Comparison of ENCODE assay signal across 20 cellular contexts in the genomic region with DNA sequence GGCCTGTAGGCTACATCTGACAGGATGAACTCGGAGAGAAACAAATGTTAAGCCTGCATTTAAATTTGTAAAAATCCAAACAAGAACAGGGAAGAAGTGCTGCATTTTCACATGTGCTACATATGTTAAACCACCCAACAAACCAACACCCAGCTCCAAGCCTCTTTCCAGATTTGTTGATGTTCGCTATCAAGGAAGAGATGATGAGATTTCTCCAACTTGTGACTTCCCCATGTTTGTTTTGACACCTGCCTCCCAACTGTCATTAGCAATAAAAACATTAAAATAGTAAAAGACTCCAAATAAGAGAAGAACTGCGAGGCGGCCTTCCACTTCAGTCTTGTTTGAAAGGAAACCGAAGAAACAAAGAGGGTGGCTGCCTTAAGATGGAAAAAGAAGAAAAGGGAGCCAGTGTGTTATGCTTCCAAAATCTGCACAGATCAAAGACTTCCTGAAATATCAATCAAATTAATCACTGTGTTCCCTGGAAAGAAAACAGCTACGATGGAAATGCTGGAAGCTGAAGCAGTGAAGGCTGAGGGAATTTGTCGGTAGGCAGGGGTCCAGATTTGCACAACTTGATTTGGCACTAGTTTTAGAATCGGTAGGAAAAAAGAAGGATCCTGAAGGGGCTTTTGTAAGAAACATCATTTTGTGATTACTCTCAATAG. TPM values are rescaled to one million over a fixed set of nuclear protein-coding genes. Genes with fewer than 3 reads are reported as not detected.
DNase-seq lines count a peak whose midpoint lies in the region; ATAC-seq, FAIRE-seq and TF ChIP-seq lines count a peak whose summit lies in the region.
"Had no signal": no experiment of that assay in that cellular context is flagged by ENCODE, and none has a peak within 500 bp of the region (broad histone marks: within the 10 kb centered on the region; RNA-seq: fewer than 3 reads in every experiment).

No MANE protein-coding gene starts in this region.

- peak overlapping the region; percentile 83 for H3K27ac Mint-ChIP-seq in neural crest cell (ENCODE audit: unreplicated experiment)

- no peak overlapping the region for H3K4me2 ChIP-seq in K562 (ENCODE audit: insufficient read depth, low read length)
- H3K4me2 ChIP-seq: BLaER1 treated with 17β-estradiol and CSF1 and Interleukin-3, amounts not matched to agents 10 nM and 100 nM had no signal

- intact Hi-C loops in K562 (cut with micrococcal nuclease): no loop called here
- intact Hi-C loops in prostate gland (cut with DNase I): no loop called here

- H3K9me3 ChIP-seq in K562 (replicated peaks; ENCODE audit: control insufficient read depth, insufficient read depth, low read depth, low read length) (no peaks in the 10 kb centered on the region), prostate gland (no peaks in the 10 kb centered on the region)
- H3K9me3 ChIP-seq: BLaER1 treated with 17β-estradiol and CSF1 and Interleukin-3, amounts not matched to agents 10 nM and 100 nM; MG63 had no signal

- CTCF ChIA-PET in K562 (lab: Yijun Ruan, JAX; ENCODE audit: low intra/inter-chr PET ratio): no interaction called here

- ATAC-seq in K562 (no peak), HG02588 (IDR thresholded peaks at IDR 0.05; ENCODE audit: unreplicated experiment) (no peak)
- ATAC-seq: GM12878, Panc1 had no signal

- POLR2A ChIA-PET in K562 (lab: Yijun Ruan, JAX): no interaction called here

- peaks cover 6% of the 10 kb centered on the region for H3K36me3 Mint-ChIP-seq in neural crest cell (ENCODE audit: low read depth)

- H3K9me3 Mint-ChIP-seq in neural crest cell: no peaks in the 10 kb centered on the region
- H3K9me3 Mint-ChIP-seq: CD8-positive, alpha-beta memory T cell had no signal

- H3K27me3 ChIP-seq in K562 (ENCODE audit: control insufficient read depth in 2 of 2, insufficient read depth in 2 of 2, low read length in 2 of 2): no peaks in the 10 kb centered on the region
- no peaks in the 10 kb centered on the region for H3K27me3 ChIP-seq in prostate gland (replicated peaks; ENCODE audit: insufficient read depth)
- H3K27me3 ChIP-seq: BLaER1 treated with 17β-estradiol and CSF1 and Interleukin-3, amounts not matched to agents 10 nM and 100 nM; MG63 had no signal

- no TSS peak for BruUV-seq in K562 (replicated peaks; lab: Mats Ljungman, UMichigan)

- no peak for TF ChIP-seq EP300 in K562 (IDR thresholded peaks at IDR 0.05; ENCODE audit: low read length)

- peaks cover 9% of the 10 kb centered on the region for H3K4me1 Mint-ChIP-seq in neural crest cell
- H3K4me1 Mint-ChIP-seq: CD8-positive, alpha-beta memory T cell had no signal

- H3K79me2 ChIP-seq in K562 (ENCODE audit: control insufficient read depth, insufficient read depth, low read length): no peaks in the 10 kb centered on the region

- no peaks in the 10 kb centered on the region for H4K20me1 ChIP-seq in K562 (replicated peaks; ENCODE audit: control insufficient read depth, insufficient read depth, low read length)
- H4K20me1 ChIP-seq: BLaER1 treated with 17β-estradiol and CSF1 and Interleukin-3, amounts not matched to agents 10 nM and 100 nM had no signal

- no peak overlapping the region for H3K9ac ChIP-seq in K562 (ENCODE audit: insufficient read depth in 1 of 2, low read depth in 2 of 2, low read length in 2 of 2)
- H3K9ac ChIP-seq: BLaER1 treated with 17β-estradiol and CSF1 and Interleukin-3, amounts not matched to agents 10 nM and 100 nM had no signal

- peak; percentile 57 for FAIRE-seq in K562 (lab: Jason Lieb, UNC)
- FAIRE-seq: A204.1, G401.6, GM12878 had no signal

- no peak overlapping the region for H3K4me3 Mint-ChIP-seq in neural crest cell
- H3K4me3 Mint-ChIP-seq: CD8-positive, alpha-beta memory T cell had no signal

- H3K4me3 ChIP-seq in K562: no peak overlapping the region
- no peak overlapping the region for H3K4me3 ChIP-seq in fibroblast of villous mesenchyme (ENCODE audit: low read depth, low read length)
- no peak overlapping the region for H3K4me3 ChIP-seq in prostate gland
- H3K4me3 ChIP-seq: BLaER1 treated with 17β-estradiol and CSF1 and Interleukin-3, amounts not matched to agents 10 nM and 100 nM; GM12878; MG63 had no signal

- H3K36me3 ChIP-seq in K562 (ENCODE audit: control insufficient read depth, insufficient read depth, low read length) (no peaks in the 10 kb centered on the region), prostate gland (no peaks in the 10 kb centered on the region)
- H3K36me3 ChIP-seq: MG63 had no signal

- H3K4me1 ChIP-seq in K562 (replicated peaks in 1 of 2; ENCODE audit: control insufficient read depth in 2 of 2, insufficient read depth in 2 of 2, low read length in 2 of 2) (peaks cover 15 to 27% of the 10 kb centered on the region in 2 experiments), prostate gland (replicated peaks) (no peaks in the 10 kb centered on the region)

- WGBS in K562 (ENCODE audit: insufficient coverage, low coverage, missing lambda C conversion rate): 85% methylated on average over 8 of the region's 8 CpGs
- WGBS in prostate gland: 41% methylated on average over 8 of the region's 8 CpGs

- H3K27ac ChIP-seq in K562 (ENCODE audit: extremely low read depth, low read depth, low read length) (no peak overlapping the region), prostate gland (no peak overlapping the region)
- H3K27ac ChIP-seq: BLaER1 treated with 17β-estradiol and CSF1 and Interleukin-3, amounts not matched to agents 10 nM and 100 nM had no signal

- no peaks in the 10 kb centered on the region for H3K27me3 Mint-ChIP-seq in neural crest cell (ENCODE audit: low read depth)

- DNase-seq in COLO829 (ENCODE audit: low spot score) (peak; percentile 28), K562 (ENCODE audit: extremely low read depth in 1 of 4, low spot score in 3 of 4) (no peak), fibroblast of villous mesenchyme (ENCODE audit: low read depth) (peak; percentile 7), neural crest cell (ENCODE audit: low read depth, low spot score) (no peak), prostate gland (ENCODE audit: low spot score) (no peak)
- no peak for DNase-seq in activated naive CD4-positive, alpha-beta T cell (lab: John Stamatoyannopoulos, UW)
- DNase-seq: CD8-positive, alpha-beta memory T cell; DND-41; Karpas-422; MG63; NCI-H1105; NCI-H1694; NCI-H510A treated with DMSO at 0.1 percent for 48 hours; NCI-H82 had no signal

- H2AFZ ChIP-seq in K562 (ENCODE audit: low read depth, low read length): no peak overlapping the region

- TF ChIP-seq POLR2A in K562 (conservative IDR thresholded peaks at IDR 0.05) (no peak), prostate gland (IDR thresholded peaks at IDR 0.05) (no peak)

- TF ChIP-seq CTCF in K562 (IDR thresholded peaks at IDR 0.05 in 2 of 3, conservative IDR thresholded peaks at IDR 0.05 in 1 of 3; ENCODE audit: insufficient read depth in 2 of 3, low read depth in 1 of 3, low read length in 3 of 3) (no peak), fibroblast of villous mesenchyme (IDR thresholded peaks at IDR 0.05; ENCODE audit: insufficient read depth, low read depth, low read length) (no peak), neural crest cell (conservative IDR thresholded peaks at IDR 0.05) (no peak), prostate gland (IDR thresholded peaks at IDR 0.05) (no peak)

- no peak for TF ChIP-seq RAD21 in K562 (CRISPR knock-in tag; conservative IDR thresholded peaks at IDR 0.05 in 1 of 2, IDR thresholded peaks at IDR 0.05 in 1 of 2)

- H3K9me1 ChIP-seq in K562 (ENCODE audit: control insufficient read depth, insufficient read depth, low read length): no peaks in the 10 kb centered on the region

- in situ Hi-C loops in K562 (cut with MboI): loop anchor here (25.0 kb wide), 1 partner anchor 2010 kb away; no protein-coding TSS in a partner anchor

TF ChIP-seq in K562, 482 proteins besides CTCF, POLR2A, EP300 and RAD21 (continues in another document):
- TF ChIP-seq, protein P1, sequence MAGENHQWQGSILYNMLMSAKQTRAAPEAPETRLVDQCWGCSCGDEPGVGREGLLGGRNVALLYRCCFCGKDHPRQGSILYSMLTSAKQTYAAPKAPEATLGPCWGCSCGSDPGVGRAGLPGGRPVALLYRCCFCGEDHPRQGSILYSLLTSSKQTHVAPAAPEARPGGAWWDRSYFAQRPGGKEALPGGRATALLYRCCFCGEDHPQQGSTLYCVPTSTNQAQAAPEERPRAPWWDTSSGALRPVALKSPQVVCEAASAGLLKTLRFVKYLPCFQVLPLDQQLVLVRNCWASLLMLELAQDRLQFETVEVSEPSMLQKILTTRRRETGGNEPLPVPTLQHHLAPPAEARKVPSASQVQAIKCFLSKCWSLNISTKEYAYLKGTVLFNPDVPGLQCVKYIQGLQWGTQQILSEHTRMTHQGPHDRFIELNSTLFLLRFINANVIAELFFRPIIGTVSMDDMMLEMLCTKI (IDR thresholded peaks at IDR 0.05; ENCODE audit: partially characterized antibody): no peak
- no peak for TF ChIP-seq TCF7L2 (IDR thresholded peaks at IDR 0.05; ENCODE audit: low read depth, low read length)

RNA-seq across cellular contexts. Expression of a gene that starts 14.0 kb away (rescaled TPM):
- total RNA-seq in K562 (2011; cell fraction: chromatin; rRNA removed; ENCODE audit: low replicate concordance): 0.81 and 1.0 TPM in 2 replicates
- 0.17 and 0.66 TPM in 2 replicates for total RNA-seq in K562 (2011; cell fraction: nucleolus; rRNA removed)
- 0.29 and 0.69 TPM in 2 replicates for total RNA-seq in K562 (2011; cell fraction: nucleoplasm; rRNA removed)
- total RNA-seq in K562 (2014; rRNA removed): 1.7 and 2.9 TPM in 2 replicates
- total RNA-seq in K562 (2014; rRNA removed; fragmentation: Illumina TruSeq; extraction: Trizol): 1.7 and 3.5 TPM in 2 replicates
- 0.98 and 1.1 TPM in 2 replicates for total RNA-seq in K562 (2015; rRNA removed; fragmentation: Illumina TruSeq; extraction: Trizol)
- total RNA-seq in K562 (2021): 1.6 and 2.8 TPM in 2 replicates
- polyA plus RNA-seq in K562 (2011; rRNA removed): 1.1 and 1.5 TPM in 2 replicates
- 1.3 and 1.4 TPM in 2 replicates for polyA plus RNA-seq in K562 (2011; cell fraction: cytosol; rRNA removed)
- polyA plus RNA-seq in K562 (2011; cell fraction: nucleus; rRNA removed): 1.1 and 1.3 TPM in 2 replicates
- polyA plus RNA-seq in K562 (2012): 2.0 and 2.7 TPM in 2 replicates
- 1.7 and 2.1 TPM in 2 replicates for polyA plus RNA-seq in K562 (2014; fragmentation: Illumina TruSeq; extraction: Trizol)
- polyA plus RNA-seq in K562 (2014; fragmentation: Nextera tagmentation; extraction: Ambion mirVana): under 1 TPM; 0.20 to 0.38 TPM
- 1.6 and 3.2 TPM in 2 replicates for polyA plus RNA-seq in K562 (2014; rRNA removed)
- polyA minus RNA-seq in K562 (2011; rRNA and poly(A)+ RNA removed): 0.69 and 1.1 TPM in 2 replicates
- 0.86 and 1.8 TPM in 2 replicates for polyA minus RNA-seq in K562 (2011; cell fraction: cytosol; rRNA and poly(A)+ RNA removed)
- 0.67 TPM in 2 replicates for polyA minus RNA-seq in K562 (2011; cell fraction: nucleus; rRNA and poly(A)+ RNA removed)
- 5.2 and 8.2 TPM in 2 replicates for total RNA-seq in fibroblast of villous mesenchyme
- total RNA-seq in neural crest cell: 4.3 and 5.9 TPM in 2 replicates
- total RNA-seq in prostate gland: 10 to 100 TPM in 1 of 2 donors, 1 to 10 TPM in 1; 4.8 to 15.1 TPM

Comparison
In these comparisons a context has a peak if more than half of its experiments do, and no peak if none do; other contexts are left out.
1. DNase-seq: peak in COLO829 (single experiment) and fibroblast of villous mesenchyme (single experiment); none in K562 (0 of 4), neural crest cell (single experiment), prostate gland (single experiment) and activated naive CD4-positive, alpha-beta T cell (0 of 4).